In genomic region chr10:80443531-80443974, GRCh38 we compare ENCODE assay signal across 1 cellular context.
TF ChIP-seq lines count a peak whose summit lies in the region.

No MANE protein-coding gene starts in this region.

TF ChIP-seq in H1, 55 proteins besides CTCF, POLR2A, EP300 and RAD21:
- TF ChIP-seq TAF7 (optimal IDR thresholded peaks at IDR 0.05; ENCODE audit: borderline replicate concordance, low read depth, low read length) (no peak), SP4 (IDR thresholded peaks at IDR 0.05; ENCODE audit: low read length) (no peak), SIN3A (conservative IDR thresholded peaks at IDR 0.05 in 1 of 2, IDR thresholded peaks at IDR 0.05 in 1 of 2; ENCODE audit: low read depth in 1 of 2, low read length in 2 of 2) (no peak), USF2 (IDR thresholded peaks at IDR 0.05; ENCODE audit: low read length) (no peak), MAFK (IDR thresholded peaks at IDR 0.05; ENCODE audit: low read depth, low read length) (no peak), EZH2 (IDR thresholded peaks at IDR 0.05; ENCODE audit: low read depth, low read length, severe bottlenecking) (no peak), KDM1A (IDR thresholded peaks at IDR 0.05; ENCODE audit: borderline replicate concordance, low read length) (no peak), CREB1 (IDR thresholded peaks at IDR 0.05) (no peak), RNF2 (IDR thresholded peaks at IDR 0.05; ENCODE audit: borderline replicate concordance, low read depth, low read length, missing control alignments, poor library complexity, severe bottlenecking) (no peak), CEBPB (IDR thresholded peaks at IDR 0.05; ENCODE audit: low read depth, low read length) (no peak), EGR1 (IDR thresholded peaks at IDR 0.05; ENCODE audit: borderline replicate concordance, low read depth, low read length) (no peak), BRCA1 (IDR thresholded peaks at IDR 0.05; ENCODE audit: low read depth, low read length) (no peak), NRF1 (IDR thresholded peaks at IDR 0.05; ENCODE audit: low read depth, low read length) (no peak), CHD2 (IDR thresholded peaks at IDR 0.05; ENCODE audit: low read length) (no peak), BCL11A (IDR thresholded peaks at IDR 0.05; ENCODE audit: low read depth in 2 of 2, low read length in 2 of 2) (no peak), RBBP5 (IDR thresholded peaks at IDR 0.05; ENCODE audit: borderline replicate concordance, low read depth, low read length) (no peak)
